ENCODE assay signal across 10 cellular contexts in genomic region chr3:148889828-148890227, GRCh38. TPM values are rescaled to one million over a fixed set of nuclear protein-coding genes. Genes with fewer than 3 reads are reported as not detected.
"Had no signal": no experiment of that assay in that cellular context is flagged by ENCODE, and none has a peak within 500 bp of the region (broad histone marks: within the 10 kb centered on the region; RNA-seq: fewer than 3 reads in every experiment).

No MANE protein-coding gene starts in this region.

- DNase-seq: H7, HFFc6, KG1 had no signal

- H3K36me3 ChIP-seq: HAP-1 had no signal

- H3K4me2 ChIP-seq: GM23338 had no signal

- H3K4me3 ChIP-seq: GM23338, HAP-1 had no signal

- H2AFZ ChIP-seq: GM23338 had no signal

- H3K9me3 ChIP-seq: HAP-1 had no signal

- H3K4me1 ChIP-seq: HAP-1 had no signal

- ATAC-seq: GM23338, HCT116 had no signal

- FAIRE-seq: HTR-8/SVneo had no signal

RNA-seq across cellular contexts. Expression of gene CPA3, which starts 24.7 kb away (rescaled TPM):
- total RNA-seq: GM23338, H4, H7, HT-29 had no signal
- polyA plus RNA-seq: GM23338, IgD-negative memory B cell had no signal
